ENCODE assay signal across 21 cellular contexts in the genomic region with DNA sequence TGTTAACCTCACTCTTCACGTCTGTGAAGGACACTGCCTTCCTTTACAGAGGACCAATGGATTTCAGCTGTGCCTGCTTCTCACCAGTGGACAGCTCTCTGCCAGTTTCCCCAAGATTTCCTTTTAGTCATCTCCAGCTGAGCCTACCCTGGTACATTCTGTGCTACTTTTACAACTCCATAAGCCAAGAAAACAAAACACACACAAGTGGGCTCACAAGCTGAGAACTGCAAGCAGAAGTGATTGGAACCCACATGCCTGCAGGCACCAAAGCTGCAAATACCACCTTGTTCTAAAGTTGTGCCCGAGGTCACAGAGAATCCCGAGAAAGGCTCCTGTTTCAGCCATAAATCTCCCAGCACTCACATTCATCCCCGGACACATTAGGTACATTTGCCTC.
DNase-seq lines count a peak whose midpoint lies in the region; ATAC-seq and TF ChIP-seq lines count a peak whose summit lies in the region.
"Had no signal": no experiment of that assay in that cellular context is flagged by ENCODE, and none has a peak within 500 bp of the region (broad histone marks: within the 10 kb centered on the region; RNA-seq: fewer than 3 reads in every experiment).

No MANE protein-coding gene starts in this region.

- intact Hi-C loops in activated CD4-positive, alpha-beta memory T cell treated with anti-CD3 and anti-CD28 coated beads for 36 hours (cut with micrococcal nuclease) = no loop called here

- peaks cover 25% of the 10 kb centered on the region for H3K4me1 Mint-ChIP-seq in chondrocyte (ENCODE audit: low read depth)
- H3K4me1 Mint-ChIP-seq in activated CD4-positive, alpha-beta memory T cell treated with anti-CD3 and anti-CD28 coated beads for 36 hours (ENCODE audit: low read depth) = no peaks in the 10 kb centered on the region
- H3K4me1 Mint-ChIP-seq: activated naive CD8-positive, alpha-beta T cell treated with anti-CD3 and anti-CD28 coated beads for 36 hours; activated T-helper 17 cell treated with anti-CD3 and anti-CD28 coated beads, Interleukin-2, amount 50 U/mL, for 72 hours; B cell; naive thymus-derived CD8-positive, alpha-beta T cell had no signal

- H3K36me3 Mint-ChIP-seq in chondrocyte (ENCODE audit: low read depth) = peaks cover 4% of the 10 kb centered on the region
- H3K36me3 Mint-ChIP-seq in activated CD4-positive, alpha-beta memory T cell treated with anti-CD3 and anti-CD28 coated beads for 36 hours = no peaks in the 10 kb centered on the region
- H3K36me3 Mint-ChIP-seq: activated naive CD8-positive, alpha-beta T cell treated with anti-CD3 and anti-CD28 coated beads for 36 hours; naive thymus-derived CD8-positive, alpha-beta T cell had no signal

- no peak for ATAC-seq in GM19463 (IDR thresholded peaks at IDR 0.05; ENCODE audit: unreplicated experiment)
- ATAC-seq: activated T-helper 17 cell treated with anti-CD3 and anti-CD28 coated beads, Interleukin-2, amount 50 U/mL, for 72 hours; naive thymus-derived CD8-positive, alpha-beta T cell had no signal

- DNase-seq in HCEC 1CT (peak; percentile 7), chondrocyte (ENCODE audit: low spot score) (no peak), midbrain (lab: John Stamatoyannopoulos, UW) (peak; percentile 62), NCI-H226 (no peak), kidney tubule cell (ENCODE audit: low spot score) (no peak)
- no peak for DNase-seq in activated CD4-positive, alpha-beta memory T cell treated with anti-CD3 and anti-CD28 coated beads for 36 hours
- DNase-seq: activated CD4-positive, alpha-beta T cell treated with anti-CD3 and anti-CD28 coated beads for 48 hours; activated naive CD8-positive, alpha-beta T cell treated with anti-CD3 and anti-CD28 coated beads for 36 hours; brain microvascular endothelial cell; naive thymus-derived CD8-positive, alpha-beta T cell; OCI-M1; Right ventricle myocardium superior; spleen; stimulated activated CD4-positive, alpha-beta T cell treated with anti-CD3 and anti-CD28 coated beads, Interleukin-4, amount 100 ng/mL, for 4 hours; stomach; T-helper 1 cell had no signal

- H3K27me3 Mint-ChIP-seq in chondrocyte (ENCODE audit: low read depth) = no peaks in the 10 kb centered on the region
- H3K27me3 Mint-ChIP-seq in activated CD4-positive, alpha-beta memory T cell treated with anti-CD3 and anti-CD28 coated beads for 36 hours = no peaks in the 10 kb centered on the region

- peak overlapping the region; percentile 8 for H3K27ac Mint-ChIP-seq in chondrocyte (ENCODE audit: unreplicated experiment)
- no peak overlapping the region for H3K27ac Mint-ChIP-seq in activated CD4-positive, alpha-beta memory T cell treated with anti-CD3 and anti-CD28 coated beads for 36 hours
- H3K27ac Mint-ChIP-seq: activated naive CD8-positive, alpha-beta T cell treated with anti-CD3 and anti-CD28 coated beads for 36 hours; activated T-helper 17 cell treated with anti-CD3 and anti-CD28 coated beads, Interleukin-2, amount 50 U/mL, for 72 hours; B cell; naive thymus-derived CD8-positive, alpha-beta T cell had no signal

- POLR2A ChIA-PET in activated CD4-positive, alpha-beta memory T cell treated with anti-CD3 and anti-CD28 coated beads for 36 hours (lab: Charles Lee) = no interaction called here

- CTCF ChIA-PET in activated CD4-positive, alpha-beta memory T cell treated with anti-CD3 and anti-CD28 coated beads for 36 hours (lab: Charles Lee) = no interaction called here

- H3K9me3 Mint-ChIP-seq in chondrocyte (ENCODE audit: low read depth) = peaks cover 4% of the 10 kb centered on the region
- no peaks in the 10 kb centered on the region for H3K9me3 Mint-ChIP-seq in activated CD4-positive, alpha-beta memory T cell treated with anti-CD3 and anti-CD28 coated beads for 36 hours
- H3K9me3 Mint-ChIP-seq: activated naive CD8-positive, alpha-beta T cell treated with anti-CD3 and anti-CD28 coated beads for 36 hours; activated T-helper 17 cell treated with anti-CD3 and anti-CD28 coated beads, Interleukin-2, amount 50 U/mL, for 72 hours had no signal

- TF ChIP-seq CTCF in chondrocyte (IDR thresholded peaks at IDR 0.05) = no peak

- H3K4me3 Mint-ChIP-seq in chondrocyte (ENCODE audit: unreplicated experiment) = no peak overlapping the region
- no peak overlapping the region for H3K4me3 Mint-ChIP-seq in activated CD4-positive, alpha-beta memory T cell treated with anti-CD3 and anti-CD28 coated beads for 36 hours
- H3K4me3 Mint-ChIP-seq: activated naive CD8-positive, alpha-beta T cell treated with anti-CD3 and anti-CD28 coated beads for 36 hours; activated T-helper 17 cell treated with anti-CD3 and anti-CD28 coated beads, Interleukin-2, amount 50 U/mL, for 72 hours; B cell; naive thymus-derived CD8-positive, alpha-beta T cell had no signal

- H3K27ac ChIP-seq in temporal lobe (ENCODE audit: low read depth, low read length) = peak overlapping the region; percentile 88
- H3K27ac ChIP-seq: brain microvascular endothelial cell, hepatocyte, spleen, stomach had no signal

Comparison
In these comparisons a context has a peak if more than half of its experiments do, and no peak if none do; other contexts are left out.
1. DNase-seq: peak in HCEC 1CT (single experiment) and midbrain (single experiment); none in chondrocyte (single experiment), NCI-H226 (single experiment), kidney tubule cell (single experiment) and activated CD4-positive, alpha-beta memory T cell treated with anti-CD3 and anti-CD28 coated beads for 36 hours (single experiment).